ENCODE assay signal across 9 cellular contexts in genomic region chr13:100589178-100589725, GRCh38. TPM values are rescaled to one million over a fixed set of nuclear protein-coding genes. Genes with fewer than 3 reads are reported as not detected.
DNase-seq lines count a peak whose midpoint lies in the region; ATAC-seq and TF ChIP-seq lines count a peak whose summit lies in the region.
"Had no signal": no experiment of that assay in that cellular context is flagged by ENCODE, and none has a peak within 500 bp of the region (broad histone marks: within the 10 kb centered on the region; RNA-seq: fewer than 3 reads in every experiment).

No MANE protein-coding gene starts in this region.

- no peaks in the 10 kb centered on the region for H3K9me3 Mint-ChIP-seq in T-helper 2 cell treated with Interferon-gamma antibody and Interleukin-4, amounts not matched to agents 5 μg/mL and 100 μg/mL, for 36 hours
- no peaks in the 10 kb centered on the region for H3K9me3 Mint-ChIP-seq in stimulated activated naive CD8-positive, alpha-beta T cell treated with anti-CD3 and anti-CD28 coated beads, Interleukin-15, amount 100 ng/mL, for 72 hours

- H3K4me2 ChIP-seq in fibroblast of lung (ENCODE audit: extremely low read depth, insufficient read depth, low read length): peak overlapping the region; percentile 63

- peaks cover 3% of the 10 kb centered on the region for H3K4me1 ChIP-seq in fibroblast of lung (ENCODE audit: control insufficient read depth, extremely low read depth, insufficient read depth, low read length)

- H3K27ac ChIP-seq in fibroblast of lung (ENCODE audit: insufficient read depth, low read length): no peak overlapping the region

- peak overlapping the region; percentile 69 for H2AFZ ChIP-seq in fibroblast of lung (ENCODE audit: low read length)

- no peaks in the 10 kb centered on the region for H3K9me3 ChIP-seq in fibroblast of lung (ENCODE audit: control insufficient read depth, insufficient read depth, low read depth, low read length)
- H3K9me3 ChIP-seq: thyroid gland had no signal

- no peaks in the 10 kb centered on the region for H3K36me3 ChIP-seq in fibroblast of lung (ENCODE audit: control insufficient read depth, insufficient read depth, low read length)
- H3K36me3 ChIP-seq: thyroid gland had no signal

- no peaks in the 10 kb centered on the region for H3K79me2 ChIP-seq in fibroblast of lung (ENCODE audit: control insufficient read depth, insufficient read depth, low read length)

- H3K27ac Mint-ChIP-seq in T-helper 2 cell treated with Interferon-gamma antibody and Interleukin-4, amounts not matched to agents 5 μg/mL and 100 μg/mL, for 36 hours: peak overlapping the region; percentile 92
- H3K27ac Mint-ChIP-seq in stimulated activated naive CD8-positive, alpha-beta T cell treated with anti-CD3 and anti-CD28 coated beads, Interleukin-15, amount 100 ng/mL, for 72 hours: peak overlapping the region in 1 of 2 donors; percentile 84

- peak overlapping the region in 1 of 4 experiments; percentile 17 for H3K4me3 ChIP-seq in fibroblast of lung (replicated peaks in 1 of 4; ENCODE audit: control extremely low read depth in 1 of 4, insufficient read depth in 1 of 4, low read depth in 3 of 4, low read length in 4 of 4)

- no peaks in the 10 kb centered on the region for H3K27me3 ChIP-seq in fibroblast of lung (ENCODE audit: control insufficient read depth, insufficient read depth, low read length)
- H3K27me3 ChIP-seq: thyroid gland had no signal

- no peak for DNase-seq in T-helper 2 cell treated with Interferon-gamma antibody and Interleukin-4, amounts not matched to agents 5 μg/mL and 100 μg/mL, for 36 hours (ENCODE audit: low spot score)
- no peak for DNase-seq in T-helper 2 cell
- peak; percentile 25 for DNase-seq in RPMI7951 (ENCODE audit: low read depth)
- DNase-seq in fibroblast of lung (ENCODE audit: low read depth in 2 of 2): no peak
- DNase-seq in stimulated activated naive CD8-positive, alpha-beta T cell treated with anti-CD3 and anti-CD28 coated beads, Interleukin-15, amount 100 ng/mL, for 72 hours: no peak
- DNase-seq in effector CD4-positive, alpha-beta T cell: no peak
- DNase-seq in activated gamma-delta T cell treated with Interleukin-2 at 50 U/mL for 16 hours: no peak

- no peaks in the 10 kb centered on the region for H4K20me1 ChIP-seq in fibroblast of lung (ENCODE audit: control insufficient read depth, extremely low read depth, insufficient read depth, low read length)

- peaks cover 2% of the 10 kb centered on the region for H3K27me3 Mint-ChIP-seq in T-helper 2 cell treated with Interferon-gamma antibody and Interleukin-4, amounts not matched to agents 5 μg/mL and 100 μg/mL, for 36 hours (ENCODE audit: low read depth)
- no peaks in the 10 kb centered on the region for H3K27me3 Mint-ChIP-seq in stimulated activated naive CD8-positive, alpha-beta T cell treated with anti-CD3 and anti-CD28 coated beads, Interleukin-15, amount 100 ng/mL, for 72 hours

- H3K9ac ChIP-seq in fibroblast of lung (ENCODE audit: insufficient read depth, low read length): no peak overlapping the region

- peaks cover 10% of the 10 kb centered on the region for H3K36me3 Mint-ChIP-seq in T-helper 2 cell treated with Interferon-gamma antibody and Interleukin-4, amounts not matched to agents 5 μg/mL and 100 μg/mL, for 36 hours (ENCODE audit: low read depth)

- peaks cover 39% of the 10 kb centered on the region for H3K4me1 Mint-ChIP-seq in T-helper 2 cell treated with Interferon-gamma antibody and Interleukin-4, amounts not matched to agents 5 μg/mL and 100 μg/mL, for 36 hours (ENCODE audit: low read depth)
- peaks cover 42% of the 10 kb centered on the region for H3K4me1 Mint-ChIP-seq in stimulated activated naive CD8-positive, alpha-beta T cell treated with anti-CD3 and anti-CD28 coated beads, Interleukin-15, amount 100 ng/mL, for 72 hours

- no peak for ATAC-seq in stimulated activated naive CD8-positive, alpha-beta T cell treated with anti-CD3 and anti-CD28 coated beads, Interleukin-15, amount 100 ng/mL, for 72 hours
- ATAC-seq in HG02571 (IDR thresholded peaks at IDR 0.05; ENCODE audit: unreplicated experiment): no peak

- no peak for TF ChIP-seq CTCF in fibroblast of lung (conservative IDR thresholded peaks at IDR 0.05 in 1 of 2, IDR thresholded peaks at IDR 0.05 in 1 of 2; ENCODE audit: low read depth in 1 of 2, low read length in 2 of 2)

- peak overlapping the region; percentile 85 for H3K4me3 Mint-ChIP-seq in T-helper 2 cell treated with Interferon-gamma antibody and Interleukin-4, amounts not matched to agents 5 μg/mL and 100 μg/mL, for 36 hours
- H3K4me3 Mint-ChIP-seq in stimulated activated naive CD8-positive, alpha-beta T cell treated with anti-CD3 and anti-CD28 coated beads, Interleukin-15, amount 100 ng/mL, for 72 hours: peak overlapping the region; percentile 70 to 83

RNA-seq across cellular contexts. Expression of gene GGACT, which starts 0.7 kb away (rescaled TPM):
- total RNA-seq in RPMI7951 (2014; rRNA removed; shearing (Covaris generic)): 1.7 and 2.2 TPM in 2 replicates
- total RNA-seq in fibroblast of lung: 3.6 and 6.6 TPM in 2 replicates
- polyA plus RNA-seq in fibroblast of lung: 2.0 and 2.6 TPM in 2 replicates
- 3.9 and 5.5 TPM in 2 replicates for polyA plus RNA-seq in fibroblast of lung (2012)
- 1.0 TPM in 1 of 2 replicates, not detected in the other for polyA minus RNA-seq in fibroblast of lung (ENCODE audit: low replicate concordance)
